Comparison of ENCODE assay signal across 23 cellular contexts in the genomic region with DNA sequence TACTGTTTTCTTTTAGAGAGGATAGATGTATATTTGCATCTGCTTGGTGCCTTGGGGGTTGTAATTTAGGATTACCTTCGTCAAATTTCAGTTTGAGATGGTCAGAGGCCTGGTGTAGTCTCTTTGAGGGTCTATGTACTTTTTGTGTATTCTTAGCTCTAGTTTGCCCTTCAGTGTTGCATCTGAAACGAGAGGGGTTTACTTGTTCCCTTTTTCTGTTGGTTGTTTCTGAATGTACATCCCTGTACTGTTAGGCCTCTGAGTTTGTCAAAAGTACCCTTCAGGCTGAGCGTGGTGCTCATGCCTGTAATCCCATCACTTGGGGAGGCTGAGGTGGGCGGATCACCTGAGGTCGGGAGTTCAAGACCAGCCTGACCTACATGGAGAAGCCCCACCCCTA. TPM values are rescaled to one million over a fixed set of nuclear protein-coding genes. Genes with fewer than 3 reads are reported as not detected.
DNase-seq lines count a peak whose midpoint lies in the region; TF ChIP-seq lines count a peak whose summit lies in the region.
"Had no signal": no experiment of that assay in that cellular context is flagged by ENCODE, and none has a peak within 500 bp of the region (broad histone marks: within the 10 kb centered on the region; RNA-seq: fewer than 3 reads in every experiment).

No MANE protein-coding gene starts in this region.

- peaks cover 30% of the 10 kb centered on the region for H3K4me1 Mint-ChIP-seq in activated CD4-positive, alpha-beta memory T cell treated with anti-CD3 and anti-CD28 coated beads for 36 hours (ENCODE audit: low read depth)
- H3K4me1 Mint-ChIP-seq in activated CD4-positive, alpha-beta memory T cell treated with anti-CD3 and anti-CD28 coated beads, Interleukin-2, amount 10 ng/mL, durations not matched to agents 7 days and 5 days = peaks cover 17% of the 10 kb centered on the region
- H3K4me1 Mint-ChIP-seq in activated naive CD8-positive, alpha-beta T cell treated with anti-CD3 and anti-CD28 coated beads for 36 hours = peaks cover 24% of the 10 kb centered on the region

- intact Hi-C loops in activated CD4-positive, alpha-beta memory T cell treated with anti-CD3 and anti-CD28 coated beads for 36 hours (cut with micrococcal nuclease) = no loop called here

- no peak for TF ChIP-seq CTCF in GM13976 (IDR thresholded peaks at IDR 0.05; ENCODE audit: borderline replicate concordance, control extremely low read depth, extremely low read depth, insufficient read depth, missing control alignments)

- H3K36me3 Mint-ChIP-seq in activated CD4-positive, alpha-beta memory T cell treated with anti-CD3 and anti-CD28 coated beads for 36 hours = peaks cover 33% of the 10 kb centered on the region
- peaks cover 48% of the 10 kb centered on the region for H3K36me3 Mint-ChIP-seq in activated CD4-positive, alpha-beta memory T cell treated with anti-CD3 and anti-CD28 coated beads, Interleukin-2, amount 10 ng/mL, durations not matched to agents 7 days and 5 days (ENCODE audit: low read depth)
- H3K36me3 Mint-ChIP-seq in activated naive CD8-positive, alpha-beta T cell treated with anti-CD3 and anti-CD28 coated beads for 36 hours = peaks cover 49% of the 10 kb centered on the region

- no peaks in the 10 kb centered on the region for H3K9me3 Mint-ChIP-seq in activated CD4-positive, alpha-beta memory T cell treated with anti-CD3 and anti-CD28 coated beads for 36 hours
- peaks cover 3% of the 10 kb centered on the region for H3K9me3 Mint-ChIP-seq in activated CD4-positive, alpha-beta memory T cell treated with anti-CD3 and anti-CD28 coated beads, Interleukin-2, amount 10 ng/mL, durations not matched to agents 7 days and 5 days
- no peaks in the 10 kb centered on the region for H3K9me3 Mint-ChIP-seq in activated naive CD8-positive, alpha-beta T cell treated with anti-CD3 and anti-CD28 coated beads for 36 hours

- H3K27me3 Mint-ChIP-seq in activated CD4-positive, alpha-beta memory T cell treated with anti-CD3 and anti-CD28 coated beads for 36 hours = no peaks in the 10 kb centered on the region
- H3K27me3 Mint-ChIP-seq in activated CD4-positive, alpha-beta memory T cell treated with anti-CD3 and anti-CD28 coated beads, Interleukin-2, amount 10 ng/mL, durations not matched to agents 7 days and 5 days = no peaks in the 10 kb centered on the region
- no peaks in the 10 kb centered on the region for H3K27me3 Mint-ChIP-seq in activated naive CD8-positive, alpha-beta T cell treated with anti-CD3 and anti-CD28 coated beads for 36 hours
- H3K27me3 Mint-ChIP-seq: CD4-positive, CD25-positive, alpha-beta regulatory T cell had no signal

- CTCF ChIA-PET in activated CD4-positive, alpha-beta memory T cell treated with anti-CD3 and anti-CD28 coated beads for 36 hours (lab: Charles Lee) = interaction anchor here (0.7 kb wide), 1 partner anchor 14 kb away, joined by 3 read pairs; no protein-coding TSS in a partner anchor
- CTCF ChIA-PET in activated CD4-positive, alpha-beta memory T cell treated with anti-CD3 and anti-CD28 coated beads, Interleukin-2, amount 10 ng/mL, durations not matched to agents 7 days and 5 days (lab: Charles Lee) = no interaction called here

- POLR2A ChIA-PET in activated CD4-positive, alpha-beta memory T cell treated with anti-CD3 and anti-CD28 coated beads for 36 hours (lab: Charles Lee) = interaction anchor here (0.6 kb wide), 1 partner anchor 42 kb away, joined by 3 read pairs; no protein-coding TSS in a partner anchor
- POLR2A ChIA-PET in activated CD4-positive, alpha-beta memory T cell treated with anti-CD3 and anti-CD28 coated beads, Interleukin-2, amount 10 ng/mL, durations not matched to agents 7 days and 5 days (lab: Charles Lee) = no interaction called here

- no peak for DNase-seq in activated CD4-positive, alpha-beta memory T cell treated with anti-CD3 and anti-CD28 coated beads for 36 hours
- DNase-seq in activated CD4-positive, alpha-beta memory T cell treated with anti-CD3 and anti-CD28 coated beads, Interleukin-2, amount 10 ng/mL, durations not matched to agents 7 days and 5 days = no peak
- DNase-seq in GM13976 (ENCODE audit: low spot score) = peak; percentile 17
- DNase-seq in MV-4-11 (lab: John Stamatoyannopoulos, UW) = peak; percentile 32
- DNase-seq in NCI-H2107 treated with DMSO at 0.1 percent for 48 hours (lab: John Stamatoyannopoulos, UW; ENCODE audit: unreplicated experiment) = no peak
- no peak for DNase-seq in stimulated activated naive CD4-positive, alpha-beta T cell treated with Interleukin-2 at 50 U/mL for 16 hours (lab: John Stamatoyannopoulos, UW)
- DNase-seq in activated naive CD8-positive, alpha-beta T cell treated with anti-CD3 and anti-CD28 coated beads for 36 hours = no peak
- DNase-seq: CD4-positive, CD25-positive, alpha-beta regulatory T cell; DMS53; GM23248; IMR-90; KG1; MG63; NCI-H1105; NCI-H146; NCI-H1930; NCI-H2107; NCI-H446; NCI-H524 treated with DMSO at 0.1 percent for 48 hours; NCI-H774; NK-92 treated with Interleukin-12 subunit alpha and Interleukin-12 subunit beta, amount 100 ng/mL, for 24 hours; Right ventricle myocardium superior; RPMI8226 had no signal

- in situ Hi-C loops in GM13976 (cut with MboI; ENCODE audit: low sequenced_read_pairs, unreplicated experiment) = no loop called here

- no peak overlapping the region for H3K4me3 Mint-ChIP-seq in activated CD4-positive, alpha-beta memory T cell treated with anti-CD3 and anti-CD28 coated beads for 36 hours
- no peak overlapping the region for H3K4me3 Mint-ChIP-seq in activated CD4-positive, alpha-beta memory T cell treated with anti-CD3 and anti-CD28 coated beads, Interleukin-2, amount 10 ng/mL, durations not matched to agents 7 days and 5 days
- no peak overlapping the region for H3K4me3 Mint-ChIP-seq in activated naive CD8-positive, alpha-beta T cell treated with anti-CD3 and anti-CD28 coated beads for 36 hours
- H3K4me3 Mint-ChIP-seq: CD4-positive, CD25-positive, alpha-beta regulatory T cell had no signal

- H3K27ac Mint-ChIP-seq in activated CD4-positive, alpha-beta memory T cell treated with anti-CD3 and anti-CD28 coated beads for 36 hours = peak overlapping the region; percentile 19
- no peak overlapping the region for H3K27ac Mint-ChIP-seq in activated CD4-positive, alpha-beta memory T cell treated with anti-CD3 and anti-CD28 coated beads, Interleukin-2, amount 10 ng/mL, durations not matched to agents 7 days and 5 days
- H3K27ac Mint-ChIP-seq in activated naive CD8-positive, alpha-beta T cell treated with anti-CD3 and anti-CD28 coated beads for 36 hours = no peak overlapping the region

RNA-seq across cellular contexts. Expression of a gene that starts 60.0 kb away (rescaled TPM):
- 10 to 100 TPM; 32.8 to 35.4 TPM for total RNA-seq in activated CD4-positive, alpha-beta memory T cell treated with anti-CD3 and anti-CD28 coated beads for 36 hours
- total RNA-seq in activated CD4-positive, alpha-beta memory T cell treated with anti-CD3 and anti-CD28 coated beads, Interleukin-2, amount 10 ng/mL, durations not matched to agents 7 days and 5 days = 10 to 100 TPM; 43.0 to 49.9 TPM
- total RNA-seq in activated naive CD8-positive, alpha-beta T cell treated with anti-CD3 and anti-CD28 coated beads for 36 hours = 10 to 100 TPM; 33.9 to 36.2 TPM

Comparison
In these comparisons a context has a peak if more than half of its experiments do, and no peak if none do; other contexts are left out.
1. DNase-seq: peak in GM13976 (single experiment) and MV-4-11 (single experiment); none in activated CD4-positive, alpha-beta memory T cell treated with anti-CD3 and anti-CD28 coated beads for 36 hours (single experiment), activated CD4-positive, alpha-beta memory T cell treated with anti-CD3 and anti-CD28 coated beads, Interleukin-2, amount 10 ng/mL, durations not matched to agents 7 days and 5 days (single experiment), NCI-H2107 treated with DMSO at 0.1 percent for 48 hours (single experiment), stimulated activated naive CD4-positive, alpha-beta T cell treated with Interleukin-2 at 50 U/mL for 16 hours (single experiment) and activated naive CD8-positive, alpha-beta T cell treated with anti-CD3 and anti-CD28 coated beads for 36 hours (single experiment).